ENCODE assay signal across 20 cellular contexts in genomic region chr13:57846600-57847173, GRCh38.
"Had no signal": no experiment of that assay in that cellular context is flagged by ENCODE, and none has a peak within 500 bp of the region (broad histone marks: within the 10 kb centered on the region; RNA-seq: fewer than 3 reads in every experiment).

No MANE protein-coding gene starts in this region.

- H3K27ac Mint-ChIP-seq: activated CD8-positive, alpha-beta T cell treated with anti-CD3 and anti-CD28 coated beads, Interleukin-2, amount 10 ng/mL, durations not matched to agents 7 days and 5 days; activated naive CD8-positive, alpha-beta T cell treated with anti-CD3 and anti-CD28 coated beads, Interleukin-2, amount 10 ng/mL, durations not matched to agents 7 days and 5 days had no signal

- H3K4me1 ChIP-seq: adrenal gland had no signal

- H3K27me3 ChIP-seq: adrenal gland, MG63 had no signal

- H3K36me3 Mint-ChIP-seq: activated naive CD8-positive, alpha-beta T cell treated with anti-CD3 and anti-CD28 coated beads, Interleukin-2, amount 10 ng/mL, durations not matched to agents 7 days and 5 days had no signal

- H3K4me3 ChIP-seq: adrenal gland, MG63, PC-9 had no signal

- DNase-seq: activated CD4-positive, alpha-beta T cell treated with anti-CD3 and anti-CD28 coated beads for 4 hours; activated CD8-positive, alpha-beta memory T cell treated with anti-CD3 and anti-CD28 coated beads, Interleukin-2, amount 50 U/mL, for 48 hours; activated CD8-positive, alpha-beta T cell treated with anti-CD3 and anti-CD28 coated beads, Interleukin-2, amount 10 ng/mL, durations not matched to agents 7 days and 5 days; activated naive CD4-positive, alpha-beta T cell treated with anti-CD3 and anti-CD28 coated beads, Interleukin-2, amount 50 U/mL, for 16 hours; activated naive CD8-positive, alpha-beta T cell treated with anti-CD3 and anti-CD28 coated beads, Interleukin-2, amount 10 ng/mL, durations not matched to agents 7 days and 5 days; activated T-cell treated with anti-CD3 and anti-CD28 coated beads, Interleukin-2, amount 50 U/mL, for 1 hour; adrenal gland; anterior cingulate cortex; cerebellar nuclear complex; MG63; NCI-H1105; NCI-H1436; NCI-H1694 treated with DMSO at 0.1 percent for 48 hours; NCI-H2029 treated with DMSO at 0.1 percent for 48 hours; NCI-H446; NCI-H524; PC-9; SIG-M5; T-helper 1 cell had no signal

- H3K27me3 Mint-ChIP-seq: activated naive CD8-positive, alpha-beta T cell treated with anti-CD3 and anti-CD28 coated beads, Interleukin-2, amount 10 ng/mL, durations not matched to agents 7 days and 5 days had no signal

- H3K4me1 Mint-ChIP-seq: activated naive CD8-positive, alpha-beta T cell treated with anti-CD3 and anti-CD28 coated beads, Interleukin-2, amount 10 ng/mL, durations not matched to agents 7 days and 5 days had no signal

- ATAC-seq: activated CD4-positive, CD25-positive, alpha-beta regulatory T cell treated with anti-CD3 and anti-CD28 coated beads, Interleukin-2, amount 50 U/mL, for 24 hours; activated CD8-positive, alpha-beta T cell treated with anti-CD3 and anti-CD28 coated beads, Interleukin-2, amount 10 ng/mL, durations not matched to agents 7 days and 5 days had no signal

- H3K4me3 Mint-ChIP-seq: activated CD8-positive, alpha-beta T cell treated with anti-CD3 and anti-CD28 coated beads, Interleukin-2, amount 10 ng/mL, durations not matched to agents 7 days and 5 days; activated naive CD8-positive, alpha-beta T cell treated with anti-CD3 and anti-CD28 coated beads, Interleukin-2, amount 10 ng/mL, durations not matched to agents 7 days and 5 days had no signal

- H3K9me3 ChIP-seq: adrenal gland had no signal

- H3K36me3 ChIP-seq: adrenal gland, MG63 had no signal

- H3K27ac ChIP-seq: adrenal gland, PC-9 had no signal
